ENCODE assay signal across 21 cellular contexts in the genomic region with DNA sequence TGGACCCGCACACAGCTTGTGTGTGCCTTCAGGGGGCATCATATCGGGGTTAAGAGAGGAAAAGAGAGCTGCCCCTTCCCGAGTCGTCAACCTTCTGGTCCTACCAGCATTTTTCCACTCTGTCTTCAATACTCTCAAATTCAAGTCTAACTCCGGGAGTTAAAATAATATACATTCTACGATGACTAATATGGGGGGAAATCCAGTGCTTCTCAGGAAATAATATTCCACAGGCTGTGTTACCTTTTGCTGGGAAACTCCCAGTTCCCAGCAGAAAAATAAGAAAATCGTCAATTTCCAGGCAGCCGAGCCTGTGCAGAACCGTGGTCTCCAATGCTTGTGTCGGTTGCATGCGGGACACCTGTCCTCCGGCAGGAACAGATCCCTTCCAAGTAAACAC.
"Had no signal": no experiment of that assay in that cellular context is flagged by ENCODE, and none has a peak within 500 bp of the region (broad histone marks: within the 10 kb centered on the region; RNA-seq: fewer than 3 reads in every experiment).

No MANE protein-coding gene starts in this region.

- H3K9me3 ChIP-seq: stomach, transverse colon, uterus had no signal

- H3K27me3 ChIP-seq: foreskin keratinocyte, hepatocyte, transverse colon, uterus had no signal

- H3K4me3 ChIP-seq: hepatocyte, left ventricle myocardium inferior, stomach, transverse colon, uterus had no signal

- H3K27ac ChIP-seq: foreskin keratinocyte, hepatocyte, left ventricle myocardium inferior, stomach, transverse colon, uterus, WERI-Rb-1 had no signal

- H3K4me2 ChIP-seq: hepatocyte had no signal

- H3K4me1 ChIP-seq: foreskin keratinocyte, left ventricle myocardium inferior, stomach, transverse colon, uterus had no signal

- H3K79me2 ChIP-seq: hepatocyte had no signal

- H2AFZ ChIP-seq: hepatocyte had no signal

- H3K36me3 ChIP-seq: left ventricle myocardium inferior, stomach, transverse colon, uterus, WERI-Rb-1 had no signal

- DNase-seq: activated CD4-positive, alpha-beta T cell treated with anti-CD3 and anti-CD28 coated beads, Interleukin-2, amount 10 ng/mL, durations not matched to agents 7 days and 5 days; activated CD4-positive, CD25-positive, alpha-beta regulatory T cell treated with anti-CD3 and anti-CD28 coated beads, Interleukin-2, amount 50 U/mL, for 72 hours; activated CD8-positive, alpha-beta memory T cell treated with anti-CD3 and anti-CD28 coated beads, Interleukin-2, amount 10 ng/mL, durations not matched to agents 7 days and 5 days; activated CD8-positive, alpha-beta T cell treated with anti-CD3 and anti-CD28 coated beads for 36 hours; activated gamma-delta T cell; activated T-cell treated with anti-CD3 and anti-CD28 coated beads for 4 hours; central memory CD4-positive, alpha-beta T cell; endodermal cell; foreskin keratinocyte; left ventricle myocardium inferior; mammary epithelial cell; occipital lobe; posterior cingulate gyrus; small intestine; stimulated activated CD4-positive, alpha-beta T cell treated with anti-CD3 and anti-CD28 coated beads, Interleukin-2, amount 100 ng/mL, for 24 hours; stomach; T-helper 1 cell; transverse colon; uterus; WERI-Rb-1 had no signal
